ENCODE assay signal across 19 cellular contexts in genomic region chr9:121760571-121760970, GRCh38.
A peak's percentile ranks its signal among the peaks of the same experiment; 100 is the strongest.
DNase-seq lines count a peak whose midpoint lies in the region; ATAC-seq and TF ChIP-seq lines count a peak whose summit lies in the region.
"Had no signal": no experiment of that assay in that cellular context is flagged by ENCODE, and none has a peak within 500 bp of the region (broad histone marks: within the 10 kb centered on the region; RNA-seq: fewer than 3 reads in every experiment).

No MANE protein-coding gene starts in this region.

- H3K4me1 Mint-ChIP-seq in endothelial cell (ENCODE audit: unreplicated experiment), result peaks cover 20% of the 10 kb centered on the region
- H3K4me1 Mint-ChIP-seq: B cell had no signal

- H2BK5ac ChIP-seq in neuronal stem cell (ENCODE audit: low read length), result no peak overlapping the region

- no peak overlapping the region for H4K91ac ChIP-seq in neuronal stem cell (ENCODE audit: low read depth, low read length, poor library complexity)

- H2AFZ ChIP-seq in neuronal stem cell (ENCODE audit: low read length), result no peak overlapping the region

- ATAC-seq in right cardiac atrium (no peak), heart right ventricle (no peak), GM18870 (IDR thresholded peaks at IDR 0.05; ENCODE audit: unreplicated experiment) (no peak), HG02981 (IDR thresholded peaks at IDR 0.05; ENCODE audit: unreplicated experiment) (no peak)
- ATAC-seq: A549; CD8-positive, alpha-beta T cell had no signal

- peak overlapping the region; percentile 14 for H3K23ac ChIP-seq in neuronal stem cell (ENCODE audit: low read depth, low read length, poor library complexity)

- H2BK12ac ChIP-seq in neuronal stem cell (ENCODE audit: low read length), result no peak overlapping the region

- H3K27ac Mint-ChIP-seq in endothelial cell (ENCODE audit: unreplicated experiment), result no peak overlapping the region
- H3K27ac Mint-ChIP-seq: B cell; CD4-positive, alpha-beta T cell; CD8-positive, alpha-beta T cell had no signal

- TF ChIP-seq CTCF in heart right ventricle (IDR thresholded peaks at IDR 0.05) (no peak), endothelial cell (IDR thresholded peaks at IDR 0.05; ENCODE audit: unreplicated experiment) (no peak)

- H3K9me3 Mint-ChIP-seq in endothelial cell (ENCODE audit: unreplicated experiment), result no peaks in the 10 kb centered on the region
- H3K9me3 Mint-ChIP-seq: CD4-positive, alpha-beta T cell; CD8-positive, alpha-beta T cell had no signal

- H3K4me3 Mint-ChIP-seq in endothelial cell (ENCODE audit: unreplicated experiment), result peak overlapping the region; percentile 43
- H3K4me3 Mint-ChIP-seq: B cell; CD4-positive, alpha-beta T cell; CD8-positive, alpha-beta T cell had no signal

- no peak overlapping the region for H2BK15ac ChIP-seq in neuronal stem cell (ENCODE audit: low read length)

- no peak overlapping the region for H3K18ac ChIP-seq in neuronal stem cell (ENCODE audit: low read length)

- H3K9ac ChIP-seq in neuronal stem cell (ENCODE audit: low read depth, low read length, poor library complexity), result peak overlapping the region; percentile 27
- H3K9ac ChIP-seq: BLaER1 treated with 17β-estradiol and CSF1 and Interleukin-3, amounts not matched to agents 10 nM and 100 nM had no signal

- H2AK5ac ChIP-seq in neuronal stem cell (ENCODE audit: low read depth, low read length), result no peak overlapping the region

- H3K14ac ChIP-seq in neuronal stem cell (ENCODE audit: low read length), result no peak overlapping the region

- no peak overlapping the region for H3K4me2 ChIP-seq in neuronal stem cell (ENCODE audit: insufficient read depth, low read length, poor library complexity, severe bottlenecking)
- H3K4me2 ChIP-seq: A549; BLaER1 treated with 17β-estradiol and CSF1 and Interleukin-3, amounts not matched to agents 10 nM and 100 nM had no signal

- H3K27ac ChIP-seq in right cardiac atrium (ENCODE audit: low read length), result no peak overlapping the region
- no peak overlapping the region for H3K27ac ChIP-seq in heart right ventricle
- H3K27ac ChIP-seq in neuronal stem cell (replicated peaks; ENCODE audit: low read length), result no peak overlapping the region
- H3K27ac ChIP-seq: 22Rv1; A549; BLaER1 treated with 17β-estradiol and CSF1 and Interleukin-3, amounts not matched to agents 10 nM and 100 nM; C4-2B had no signal

- intact Hi-C loops in right cardiac atrium (cut with DNase I) (no loop called here), heart right ventricle (cut with DNase I) (loop anchor here in 1 of 10 donors (5.0 kb wide), 1 partner anchor 48 kb away; no protein-coding TSS in a partner anchor), posterior cingulate gyrus (cut with DNase I) (no loop called here)

- H3K4me3 ChIP-seq in right cardiac atrium (ENCODE audit: low read length) (no peak overlapping the region), heart right ventricle (no peak overlapping the region), neuronal stem cell (ENCODE audit: low read length in 2 of 2) (no peak overlapping the region)
- H3K4me3 ChIP-seq: A549; BLaER1 treated with 17β-estradiol and CSF1 and Interleukin-3, amounts not matched to agents 10 nM and 100 nM had no signal

- peak in 2 of 3 donors; percentile 11 to 37 for DNase-seq in right cardiac atrium
- DNase-seq in heart right ventricle, result no peak
- no peak for DNase-seq in endothelial cell (ENCODE audit: low spot score)
- DNase-seq in neuronal stem cell (ENCODE audit: low spot score), result no peak
- no peak for DNase-seq in posterior cingulate gyrus
- DNase-seq: AML-193; Caco-2; Calu3; CD4-positive, alpha-beta T cell; CD8-positive, alpha-beta T cell; DMS79 treated with DMSO at 0.1 percent for 48 hours; GF-D8 had no signal

- peaks cover 17% of the 10 kb centered on the region for H3K79me1 ChIP-seq in neuronal stem cell (ENCODE audit: low read depth, low read length)

- peaks cover 42% of the 10 kb centered on the region for H3K36me3 Mint-ChIP-seq in endothelial cell (ENCODE audit: low read depth, unreplicated experiment)
- H3K36me3 Mint-ChIP-seq: CD8-positive, alpha-beta T cell had no signal

- H3K4me1 ChIP-seq in right cardiac atrium (ENCODE audit: control insufficient read depth, insufficient read depth, low read length), result peaks cover 12% of the 10 kb centered on the region
- peaks cover 18 to 54% (median 40%) of the 10 kb centered on the region in 9 donors for H3K4me1 ChIP-seq in heart right ventricle
- H3K4me1 ChIP-seq in neuronal stem cell (ENCODE audit: control insufficient read depth in 2 of 2, insufficient read depth in 1 of 2, low read depth in 1 of 2, low read length in 2 of 2), result peaks cover 0 to 9% of the 10 kb centered on the region in 2 donors
- H3K4me1 ChIP-seq: Caco-2 had no signal

- no peak overlapping the region for H3K4ac ChIP-seq in neuronal stem cell (ENCODE audit: low read length)

- H3K36me3 ChIP-seq in heart right ventricle (peaks cover 0 to 91% (median 42%) of the 10 kb centered on the region in 9 donors), neuronal stem cell (replicated peaks in 1 of 2; ENCODE audit: control insufficient read depth in 2 of 2, insufficient read depth in 2 of 2, low read length in 2 of 2) (peaks cover 64 to 85% of the 10 kb centered on the region in 2 donors)

- no peaks in the 10 kb centered on the region for H3K9me3 ChIP-seq in right cardiac atrium (ENCODE audit: control insufficient read depth, low read length)
- no peaks in the 10 kb centered on the region for H3K9me3 ChIP-seq in heart right ventricle
- H3K9me3 ChIP-seq in neuronal stem cell (replicated peaks in 1 of 2; ENCODE audit: control insufficient read depth in 2 of 2, insufficient read depth in 1 of 2, low read depth in 1 of 2, low read length in 2 of 2), result no peaks in the 10 kb centered on the region
- H3K9me3 ChIP-seq: A549; BLaER1 treated with 17β-estradiol and CSF1 and Interleukin-3, amounts not matched to agents 10 nM and 100 nM; Caco-2 had no signal

- H3K27me3 Mint-ChIP-seq in endothelial cell (ENCODE audit: unreplicated experiment), result peaks cover 22% of the 10 kb centered on the region
- H3K27me3 Mint-ChIP-seq: B cell; CD4-positive, alpha-beta T cell had no signal

- no peaks in the 10 kb centered on the region for H3K27me3 ChIP-seq in right cardiac atrium (ENCODE audit: control insufficient read depth, insufficient read depth)
- H3K27me3 ChIP-seq in heart right ventricle, result no peaks in the 10 kb centered on the region
- H3K27me3 ChIP-seq in neuronal stem cell (ENCODE audit: control insufficient read depth in 3 of 3, insufficient read depth in 3 of 3, low read depth in 1 of 3, low read length in 3 of 3), result no peaks in the 10 kb centered on the region
- H3K27me3 ChIP-seq: BLaER1 treated with 17β-estradiol and CSF1 and Interleukin-3, amounts not matched to agents 10 nM and 100 nM had no signal

- H2BK120ac ChIP-seq in neuronal stem cell (ENCODE audit: low read depth, low read length), result no peak overlapping the region

- no peak overlapping the region for H4K8ac ChIP-seq in neuronal stem cell (ENCODE audit: low read depth, low read length)

- 93% methylated on average over 10 of the region's 10 CpGs for WGBS in right cardiac atrium
- 89 to 94% methylated on average over 10 of the region's 10 CpGs for whole genome bisulfite sequencing in heart right ventricle, 2 donors
- WGBS in neuronal stem cell (ENCODE audit: extremely low coverage in 2 of 2, insufficient read length in 2 of 2, insufficient replicate concordance in 1 of 2), 2 donors, result no CpG with 5 or more reads among the region's 10 CpGs

Comparison
In these comparisons a context has a peak if more than half of its experiments do, and no peak if none do; other contexts are left out.
1. DNase-seq: peak in right cardiac atrium (2 of 3); none in heart right ventricle (0 of 2), endothelial cell (single experiment), neuronal stem cell (single experiment) and posterior cingulate gyrus (0 of 10).